1 cellular context compared by ENCODE assay signal in genomic region chr1:212950243-212951057, GRCh38.
TF ChIP-seq lines count a peak whose summit lies in the region.

Gene VASH2 (plus strand): TSS chr1:212950541. CDS start chr1:212951543, 1,002 bp downstream.

TF ChIP-seq in GM23338, 12 proteins besides CTCF, POLR2A, EP300 and RAD21 (continued from another document):
- TF ChIP-seq REST (IDR thresholded peaks at IDR 0.05; ENCODE audit: unreplicated experiment): no peak
- peak; percentile 76 for TF ChIP-seq POLR2AphosphoS5 (IDR thresholded peaks at IDR 0.05; ENCODE audit: low read depth)
- no peak for TF ChIP-seq ZNF331 (CRISPR knock-in tag; IDR thresholded peaks at IDR 0.05; ENCODE audit: low read depth)
- no peak for TF ChIP-seq CREB1 (CRISPR knock-in tag; IDR thresholded peaks at IDR 0.05; ENCODE audit: low read depth)
- no peak for TF ChIP-seq NANOG (IDR thresholded peaks at IDR 0.05; ENCODE audit: borderline replicate concordance)
